13 cellular contexts compared by ENCODE assay signal in genomic region chr10:28331821-28332220, GRCh38. TPM values are rescaled to one million over a fixed set of nuclear protein-coding genes. Genes with fewer than 3 reads are reported as not detected.
DNase-seq lines count a peak whose midpoint lies in the region; ATAC-seq and TF ChIP-seq lines count a peak whose summit lies in the region.
"Had no signal": no experiment of that assay in that cellular context is flagged by ENCODE, and none has a peak within 500 bp of the region (broad histone marks: within the 10 kb centered on the region; RNA-seq: fewer than 3 reads in every experiment).

No MANE protein-coding gene starts in this region.

- ATAC-seq in PC-3, result peak; percentile 64
- ATAC-seq: left cardiac atrium, WTC11 had no signal

- TF ChIP-seq CTCF in PC-3 (conservative IDR thresholded peaks at IDR 0.05; ENCODE audit: low read depth, low read length), result no peak
- TF ChIP-seq CTCF in sigmoid colon (IDR thresholded peaks at IDR 0.05), result no peak
- TF ChIP-seq CTCF in type B pancreatic cell (conservative IDR thresholded peaks at IDR 0.05), result no peak

- CTCF ChIA-PET in PC-3 (lab: Charles Lee), result interaction anchor here (0.5 to 0.7 kb wide), 3 partner anchors 9 to 1010 kb away, joined by 3 read pairs; no protein-coding TSS in a partner anchor

- H3K27me3 ChIP-seq in PC-3 (ENCODE audit: low read length), result no peaks in the 10 kb centered on the region
- H3K27me3 ChIP-seq in sigmoid colon, result no peaks in the 10 kb centered on the region

- H3K4me1 ChIP-seq in PC-3 (ENCODE audit: insufficient read depth, low read length) (peaks cover 13% of the 10 kb centered on the region), sigmoid colon (peaks cover 0 to 66% (median 53%) of the 10 kb centered on the region in 4 donors)

- H3K79me2 ChIP-seq in PC-3 (ENCODE audit: low read length), result no peaks in the 10 kb centered on the region

- H3K4me2 ChIP-seq in PC-3 (ENCODE audit: low read length), result no peak overlapping the region

- H3K4me3 Mint-ChIP-seq in type B pancreatic cell, result no peak overlapping the region
- H3K4me3 Mint-ChIP-seq: dendritic cell treated with granulocyte-macrophage colony-stimulating factor and Interleukin-4, amounts not matched to agents 40 ng/mL and 50 ng/mL, for 4 days; WTC11 had no signal

- no peaks in the 10 kb centered on the region for H4K20me1 ChIP-seq in PC-3 (ENCODE audit: low read length)

- no peaks in the 10 kb centered on the region for H3F3A ChIP-seq in PC-3 (ENCODE audit: low read length, unreplicated experiment)

- H3K9me3 ChIP-seq in PC-3 (ENCODE audit: low read length) (no peaks in the 10 kb centered on the region), sigmoid colon (no peaks in the 10 kb centered on the region)
- H3K9me3 ChIP-seq: thoracic aorta had no signal

- H3K27me3 Mint-ChIP-seq in type B pancreatic cell, result no peaks in the 10 kb centered on the region
- H3K27me3 Mint-ChIP-seq: dendritic cell treated with granulocyte-macrophage colony-stimulating factor and Interleukin-4, amounts not matched to agents 40 ng/mL and 50 ng/mL, for 4 days had no signal

- H2AFZ ChIP-seq in PC-3 (ENCODE audit: low read length), result no peak overlapping the region

- no peaks in the 10 kb centered on the region for H3K36me3 Mint-ChIP-seq in type B pancreatic cell
- H3K36me3 Mint-ChIP-seq: WTC11 had no signal

- no peaks in the 10 kb centered on the region for H3K9me3 Mint-ChIP-seq in type B pancreatic cell
- H3K9me3 Mint-ChIP-seq: dendritic cell treated with granulocyte-macrophage colony-stimulating factor and Interleukin-4, amounts not matched to agents 40 ng/mL and 50 ng/mL, for 4 days; WTC11 had no signal

- no peaks in the 10 kb centered on the region for H3K9me2 ChIP-seq in PC-3 (replicated peaks; ENCODE audit: low read length)

- TF ChIP-seq POLR2A in sigmoid colon (IDR thresholded peaks at IDR 0.05), result no peak

- BruUV-seq in PC-3 (replicated peaks; lab: Mats Ljungman, UMichigan), result no TSS peak

- TF ChIP-seq EP300 in sigmoid colon (IDR thresholded peaks at IDR 0.05), result peak in 1 of 4 donors; percentile 4

- 35 to 58% methylated on average over 3 of the region's 3 CpGs for WGBS in sigmoid colon, 2 donors

- DNase-seq in NCI-H510A treated with DMSO at 0.1 percent for 48 hours (lab: John Stamatoyannopoulos, UW), result peak; percentile 10
- DNase-seq in NCI-H510A (lab: John Stamatoyannopoulos, UW), result no peak
- DNase-seq in PC-3, result peak; percentile 55
- peak; percentile 45 for DNase-seq in epidermal melanocyte (ENCODE audit: insufficient read length, low spot score)
- no peak for DNase-seq in sigmoid colon
- DNase-seq in OCI-M1 (lab: John Stamatoyannopoulos, UW), result no peak
- no peak for DNase-seq in NCI-H774 (lab: John Stamatoyannopoulos, UW)
- no peak for DNase-seq in type B pancreatic cell (ENCODE audit: extremely low spot score, unreplicated experiment)
- DNase-seq: left cardiac atrium, NCI-H69 had no signal

- H3K9ac ChIP-seq in PC-3 (ENCODE audit: low read length), result no peak overlapping the region

- H3K27ac ChIP-seq in PC-3 (ENCODE audit: low read length) (no peak overlapping the region), sigmoid colon (peak overlapping the region; percentile 79 to 90 (median 86))
- H3K27ac ChIP-seq: thoracic aorta had no signal

- H3K4me1 Mint-ChIP-seq in type B pancreatic cell (ENCODE audit: unreplicated experiment), result peaks cover 11% of the 10 kb centered on the region

- POLR2A ChIA-PET in PC-3 (lab: Charles Lee; ENCODE audit: unreplicated experiment), result interaction anchor here (0.7 to 1.2 kb wide), 3 partner anchors 29 to 77 kb away, joined by 3 to 20 read pairs (median 6); partner anchors contain the start of gene MPP7

- H3K36me3 ChIP-seq in PC-3 (ENCODE audit: low read depth, low read length), result no peaks in the 10 kb centered on the region
- H3K36me3 ChIP-seq in sigmoid colon, result no peaks in the 10 kb centered on the region
- H3K36me3 ChIP-seq: thoracic aorta had no signal

- no peak overlapping the region for H3K4me3 ChIP-seq in PC-3 (ENCODE audit: low read length)
- H3K4me3 ChIP-seq in sigmoid colon, result no peak overlapping the region
- H3K4me3 ChIP-seq: thoracic aorta had no signal

- no peak overlapping the region for H3K27ac Mint-ChIP-seq in type B pancreatic cell
- H3K27ac Mint-ChIP-seq: dendritic cell treated with granulocyte-macrophage colony-stimulating factor and Interleukin-4, amounts not matched to agents 40 ng/mL and 50 ng/mL, for 4 days; WTC11 had no signal

- intact Hi-C loops in PC-3 (cut with micrococcal nuclease) (no loop called here), sigmoid colon (cut with DNase I) (no loop called here)

RNA-seq across cellular contexts. Expression of gene MPP7, which starts 29.0 kb away (rescaled TPM):
- total RNA-seq in PC-3 (2014; rRNA removed) (8.9 and 9.1 TPM in 2 replicates), sigmoid colon (10 to 100 TPM; 29.7 to 50.3 (median 37.2) TPM), type B pancreatic cell (ENCODE audit: low replicate concordance) (11.8 and 27.7 TPM in 2 replicates)
- 10 to 100 TPM in 2 of 3 donors, 1 to 10 TPM in 1; 5.5 to 18.0 (median 10.2) TPM for polyA plus RNA-seq in sigmoid colon

Comparison
In these comparisons a context has a peak if more than half of its experiments do, and no peak if none do; other contexts are left out.
1. DNase-seq: peak in NCI-H510A treated with DMSO at 0.1 percent for 48 hours (single experiment), PC-3 (single experiment) and epidermal melanocyte (single experiment); none in NCI-H510A (single experiment), sigmoid colon (single experiment), OCI-M1 (single experiment), NCI-H774 (single experiment) and type B pancreatic cell (single experiment).